ENCODE assay signal across 9 cellular contexts in genomic region chr16:89395150-89396142, GRCh38.
DNase-seq lines count a peak whose midpoint lies in the region; ATAC-seq and TF ChIP-seq lines count a peak whose summit lies in the region.
"Had no signal": no experiment of that assay in that cellular context is flagged by ENCODE, and none has a peak within 500 bp of the region (broad histone marks: within the 10 kb centered on the region; RNA-seq: fewer than 3 reads in every experiment).

No MANE protein-coding gene starts in this region.

- TF ChIP-seq CTCF in right atrium auricular region (IDR thresholded peaks at IDR 0.05) (no peak), sigmoid colon (IDR thresholded peaks at IDR 0.05) (no peak), GM10266 (IDR thresholded peaks at IDR 0.05; ENCODE audit: control insufficient read depth, insufficient read depth, low read depth, missing control alignments) (no peak)

- peak overlapping the region; percentile 46 to 59 for H3K27ac ChIP-seq in right atrium auricular region
- H3K27ac ChIP-seq in sigmoid colon: peak overlapping the region; percentile 82 to 90 (median 84)

- TF ChIP-seq EP300 in sigmoid colon (IDR thresholded peaks at IDR 0.05): peak; percentile 57 to 97 (median 88)

- intact Hi-C loops in sigmoid colon (cut with DNase I): loop anchor here (1.0 to 5.0 kb wide), 2 partner anchors 38 to 95 kb away; partner anchors contain the start of gene ANKRD11

- H3K4me1 ChIP-seq in right atrium auricular region (peaks cover 0 to 42% of the 10 kb centered on the region in 2 donors), sigmoid colon (peaks cover 0 to 53% (median 46%) of the 10 kb centered on the region in 4 donors)

- WGBS in sigmoid colon, 2 donors: 42 to 59% methylated on average over 28 of the region's 28 CpGs

- TF ChIP-seq POLR2A in sigmoid colon (IDR thresholded peaks at IDR 0.05): no peak

- H3K4me3 ChIP-seq in right atrium auricular region (no peak overlapping the region), sigmoid colon (peak overlapping the region in 1 of 4 donors; percentile 16)

- DNase-seq in NCI-H82 (lab: John Stamatoyannopoulos, UW) (peak; percentile 54), NCI-H82 treated with DMSO at 0.1 percent for 48 hours (lab: John Stamatoyannopoulos, UW; ENCODE audit: unreplicated experiment) (no peak), anterior cingulate cortex (lab: John Stamatoyannopoulos, UW) (peak in 57 of 58 donors; percentile 25 to 91 (median 77)), right atrium auricular region (ENCODE audit: low spot score) (peak; percentile 96), sigmoid colon (peak; percentile 99), GM10266 (ENCODE audit: extremely low spot score) (no peak), NCI-H1436 treated with DMSO at 0.1 percent for 48 hours (lab: John Stamatoyannopoulos, UW) (no peak)
- DNase-seq: activated B cell treated with CpG ODN at 0.5 μM for 24 hours had no signal

- H3K27me3 ChIP-seq in right atrium auricular region (no peaks in the 10 kb centered on the region), sigmoid colon (no peaks in the 10 kb centered on the region)

- ATAC-seq in GM21717 (IDR thresholded peaks at IDR 0.05; ENCODE audit: unreplicated experiment): no peak

- H3K9me3 ChIP-seq in right atrium auricular region (no peaks in the 10 kb centered on the region), sigmoid colon (no peaks in the 10 kb centered on the region)

- no peaks in the 10 kb centered on the region for H3K36me3 ChIP-seq in right atrium auricular region
- H3K36me3 ChIP-seq in sigmoid colon: no peaks in the 10 kb centered on the region

Comparison
In these comparisons a context has a peak if more than half of its experiments do, and no peak if none do; other contexts are left out.
1. DNase-seq: peak in NCI-H82 (single experiment), anterior cingulate cortex (57 of 58), right atrium auricular region (single experiment) and sigmoid colon (single experiment); none in NCI-H82 treated with DMSO at 0.1 percent for 48 hours (single experiment), GM10266 (single experiment) and NCI-H1436 treated with DMSO at 0.1 percent for 48 hours (single experiment).